In genomic region chr10:15843705-15844104, GRCh38 we compare ENCODE assay signal across 22 cellular contexts.
"Had no signal": no experiment of that assay in that cellular context is flagged by ENCODE, and none has a peak within 500 bp of the region (broad histone marks: within the 10 kb centered on the region; RNA-seq: fewer than 3 reads in every experiment).

No MANE protein-coding gene starts in this region.

- H3K4me3 Mint-ChIP-seq: activated naive CD8-positive, alpha-beta T cell treated with anti-CD3 and anti-CD28 coated beads, Interleukin-2, amount 50 U/mL, for 24 hours; stimulated activated memory B cell treated with anti-CD40 and anti-IgM and Interleukin-4, amounts not matched to agents 10 μg/mL and 1 μg/mL and 100 μg/mL, for 72 hours had no signal

- H3K4me3 ChIP-seq: heart right ventricle, stomach, suprapubic skin, transverse colon, uterus had no signal

- H3K4me1 Mint-ChIP-seq: stimulated activated memory B cell treated with anti-CD40 and anti-IgM and Interleukin-4, amounts not matched to agents 10 μg/mL and 1 μg/mL and 100 μg/mL, for 72 hours had no signal

- H3K4me1 ChIP-seq: suprapubic skin, transverse colon, uterus had no signal

- H3K36me3 ChIP-seq: suprapubic skin, uterus had no signal

- H3K9me3 ChIP-seq: heart right ventricle, stomach, suprapubic skin, transverse colon, uterus had no signal

- H3K27me3 ChIP-seq: heart right ventricle, stomach, suprapubic skin, transverse colon, uterus had no signal

- DNase-seq: activated CD4-positive, alpha-beta T cell treated with anti-CD3 and anti-CD28 coated beads for 48 hours; activated CD8-positive, alpha-beta memory T cell treated with anti-CD3 and anti-CD28 coated beads, Interleukin-2, amount 50 U/mL, for 48 hours; activated effector memory CD4-positive, alpha-beta T cell treated with anti-CD3 and anti-CD28 coated beads, Interleukin-2, amount 50 U/mL, for 16 hours; activated naive CD4-positive, alpha-beta T cell treated with anti-CD3 and anti-CD28 coated beads, Interleukin-2, amount 50 U/mL, for 16 hours; activated naive CD8-positive, alpha-beta T cell treated with anti-CD3 and anti-CD28 coated beads, Interleukin-2, amount 50 U/mL, for 24 hours; activated T-cell treated with anti-CD3 and anti-CD28 coated beads, Interleukin-2, amount 50 U/mL, for 48 hours; foreskin fibroblast; heart right ventricle; islet precursor cell; left cardiac atrium; mesenchymal stem cell; occipital lobe; posterior cingulate gyrus; small intestine; stimulated activated CD4-positive, alpha-beta T cell treated with anti-CD3 and anti-CD28 coated beads, Interleukin-2, amount 100 ng/mL, for 24 hours; stomach; T1000; transverse colon; uterus had no signal

- H3K27ac Mint-ChIP-seq: activated naive CD8-positive, alpha-beta T cell treated with anti-CD3 and anti-CD28 coated beads, Interleukin-2, amount 50 U/mL, for 24 hours; stimulated activated memory B cell treated with anti-CD40 and anti-IgM and Interleukin-4, amounts not matched to agents 10 μg/mL and 1 μg/mL and 100 μg/mL, for 72 hours had no signal

- H3K27ac ChIP-seq: heart right ventricle, stomach, suprapubic skin, transverse colon, uterus had no signal

- ATAC-seq: activated naive CD8-positive, alpha-beta T cell treated with anti-CD3 and anti-CD28 coated beads, Interleukin-2, amount 50 U/mL, for 24 hours; heart right ventricle; left cardiac atrium; sciatic nerve; stimulated activated memory B cell treated with anti-CD40 and anti-IgM and Interleukin-4, amounts not matched to agents 10 μg/mL and 1 μg/mL and 100 μg/mL, for 72 hours had no signal

- H3K27me3 Mint-ChIP-seq: activated naive CD8-positive, alpha-beta T cell treated with anti-CD3 and anti-CD28 coated beads, Interleukin-2, amount 50 U/mL, for 24 hours; stimulated activated memory B cell treated with anti-CD40 and anti-IgM and Interleukin-4, amounts not matched to agents 10 μg/mL and 1 μg/mL and 100 μg/mL, for 72 hours had no signal

- H3K9me3 Mint-ChIP-seq: activated naive CD8-positive, alpha-beta T cell treated with anti-CD3 and anti-CD28 coated beads, Interleukin-2, amount 50 U/mL, for 24 hours; stimulated activated memory B cell treated with anti-CD40 and anti-IgM and Interleukin-4, amounts not matched to agents 10 μg/mL and 1 μg/mL and 100 μg/mL, for 72 hours had no signal
